7 cellular contexts compared by ENCODE assay signal in genomic region chr6:36180126-36180525, GRCh38.
"Had no signal": no experiment of that assay in that cellular context is flagged by ENCODE, and none has a peak within 500 bp of the region (broad histone marks: within the 10 kb centered on the region; RNA-seq: fewer than 3 reads in every experiment).

No MANE protein-coding gene starts in this region.

- ATAC-seq: K562 had no signal

- H3K4me3 ChIP-seq: K562 had no signal

- H3K27ac ChIP-seq: HL-60 had no signal

- H3K4me3 Mint-ChIP-seq: IgD-negative memory B cell had no signal

- H3K27ac Mint-ChIP-seq: IgD-negative memory B cell had no signal

- H3K27me3 Mint-ChIP-seq: IgD-negative memory B cell had no signal

- H3K4me1 Mint-ChIP-seq: IgD-negative memory B cell had no signal

- DNase-seq: IMR-90, KBM-7, KG1 had no signal

- FAIRE-seq: HTR-8/SVneo, K562 had no signal
